ENCODE assay signal across 9 cellular contexts in the genomic region with DNA sequence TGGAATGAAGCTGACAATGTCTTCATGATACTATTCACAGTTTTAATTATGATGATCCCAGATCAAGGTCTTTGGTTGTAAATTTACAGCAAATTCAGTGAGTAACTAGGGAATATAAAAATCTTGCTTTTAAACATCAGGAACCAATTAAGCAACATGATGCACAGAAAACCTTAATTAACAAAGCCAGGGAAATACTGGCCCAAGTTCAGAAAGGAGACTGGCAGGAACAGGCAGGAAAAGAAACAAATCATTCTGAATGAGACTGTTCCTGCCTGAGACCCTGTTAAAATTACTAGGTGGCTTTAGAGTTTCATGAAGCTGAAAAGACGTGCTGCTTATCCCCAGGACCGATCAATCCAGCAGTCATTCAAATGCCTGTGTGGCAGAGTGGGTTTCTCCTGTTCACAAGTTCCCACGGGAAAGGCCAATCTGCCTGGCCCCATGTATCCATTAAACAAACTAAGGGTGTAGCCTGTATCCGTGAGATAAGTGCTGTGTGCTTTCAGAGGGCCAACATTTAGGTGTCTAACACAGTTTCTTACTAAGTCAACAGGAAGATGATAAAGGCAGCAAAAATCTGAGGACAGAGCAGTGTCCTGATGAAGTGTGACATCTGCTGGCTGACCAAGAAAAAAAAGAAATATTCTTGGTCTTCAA. TPM values are rescaled to one million over a fixed set of nuclear protein-coding genes. Genes with fewer than 3 reads are reported as not detected.
DNase-seq lines count a peak whose midpoint lies in the region; ATAC-seq and TF ChIP-seq lines count a peak whose summit lies in the region.
"Had no signal": no experiment of that assay in that cellular context is flagged by ENCODE, and none has a peak within 500 bp of the region (broad histone marks: within the 10 kb centered on the region; RNA-seq: fewer than 3 reads in every experiment).

No MANE protein-coding gene starts in this region.

- peaks cover 7 to 8% of the 10 kb centered on the region in 2 experiments for H3K36me3 ChIP-seq in trophoblast cell (ENCODE audit: control insufficient read depth in 1 of 2, insufficient read depth in 2 of 2, low read length in 2 of 2)

- H2BK120ac ChIP-seq in trophoblast cell (ENCODE audit: insufficient read depth, low read length, poor library complexity), result no peak overlapping the region

- ATAC-seq in SK-N-SH treated with all-trans-retinoic acid at 6 μM for 48 hours (peak; percentile 92), GM18505 (IDR thresholded peaks at IDR 0.05; ENCODE audit: unreplicated experiment) (no peak), GM21528 (IDR thresholded peaks at IDR 0.05; ENCODE audit: low FRiP score, unreplicated experiment) (no peak), GM18867 (IDR thresholded peaks at IDR 0.05; ENCODE audit: unreplicated experiment) (no peak)

- H3K14ac ChIP-seq in trophoblast cell (ENCODE audit: low read length), result no peak overlapping the region

- no peak overlapping the region for H2BK12ac ChIP-seq in trophoblast cell (ENCODE audit: low read length)

- H3K4me3 ChIP-seq in GM12864 (ENCODE audit: low read depth, low read length) (no peak overlapping the region), fibroblast of mammary gland (ENCODE audit: control insufficient read depth, low read depth, low read length) (no peak overlapping the region), trophoblast cell (ENCODE audit: low read depth, low read length) (no peak overlapping the region)

- H3K4me1 ChIP-seq in trophoblast cell (ENCODE audit: control insufficient read depth in 1 of 2, insufficient read depth in 2 of 2, low read length in 2 of 2), result no peaks in the 10 kb centered on the region

- TF ChIP-seq CTCF in GM12864 (IDR thresholded peaks at IDR 0.05; ENCODE audit: low read depth, low read length, missing control alignments), result peak; percentile 29
- peak; percentile 51 for TF ChIP-seq CTCF in fibroblast of mammary gland (conservative IDR thresholded peaks at IDR 0.05; ENCODE audit: control insufficient read depth, insufficient read depth, low read depth, low read length)

- no peak overlapping the region for H3K4me2 ChIP-seq in trophoblast cell (ENCODE audit: low read length)

- H4K91ac ChIP-seq in trophoblast cell (ENCODE audit: low read depth, low read length), result no peak overlapping the region

- no peak overlapping the region for H4K8ac ChIP-seq in trophoblast cell (ENCODE audit: low read depth, low read length)

- DNase-seq in 8988T, result peak; percentile 13
- DNase-seq in GM12864 (ENCODE audit: low read depth), result no peak
- DNase-seq in fibroblast of mammary gland (ENCODE audit: low read depth), result peak; percentile 85
- DNase-seq in trophoblast cell, result peak; percentile 7 to 56
- DNase-seq: stimulated activated naive B cell treated with anti-CD40 and anti-IgM and Interleukin-4, amounts not matched to agents 10 μg/mL and 1 μg/mL and 100 μg/mL, for 72 hours had no signal

- no peaks in the 10 kb centered on the region for H3K79me2 ChIP-seq in trophoblast cell (ENCODE audit: control insufficient read depth, insufficient read depth, low read length, poor library complexity)

- no peak for TF ChIP-seq POLR2A in GM18505 (IDR thresholded peaks at IDR 0.05; ENCODE audit: borderline replicate concordance, extremely low read depth, insufficient read depth, insufficient read length)

- no peak overlapping the region for H3K9ac ChIP-seq in trophoblast cell (ENCODE audit: low read length)

- no peak overlapping the region for H3K18ac ChIP-seq in trophoblast cell (ENCODE audit: low read length)

- H3K79me1 ChIP-seq in trophoblast cell (ENCODE audit: low read length), result no peaks in the 10 kb centered on the region

- H2AK5ac ChIP-seq in trophoblast cell (ENCODE audit: low read length), result no peak overlapping the region

- no peaks in the 10 kb centered on the region for H3K9me3 ChIP-seq in trophoblast cell (ENCODE audit: insufficient read depth, low read depth, low read length)

- H3K27ac ChIP-seq in trophoblast cell (ENCODE audit: low read depth, low read length), result no peak overlapping the region

- H3K27me3 ChIP-seq in trophoblast cell (ENCODE audit: insufficient read depth, low read length), result no peaks in the 10 kb centered on the region

- no peak overlapping the region for H2BK5ac ChIP-seq in trophoblast cell (ENCODE audit: low read depth, low read length, poor library complexity)

- H3K4ac ChIP-seq in trophoblast cell (ENCODE audit: low read depth, low read length), result no peak overlapping the region

- H2AFZ ChIP-seq in trophoblast cell (ENCODE audit: insufficient read depth, low read length, poor library complexity), result no peak overlapping the region

- no peak overlapping the region for H4K12ac ChIP-seq in trophoblast cell (ENCODE audit: low read depth, low read length)

- no peak overlapping the region for H3K23ac ChIP-seq in trophoblast cell (ENCODE audit: low read length)

- WGBS in trophoblast cell (ENCODE audit: extremely low coverage, insufficient coverage, insufficient read length), result no CpG with 5 or more reads among the region's 4 CpGs

TF ChIP-seq in SK-N-SH treated with all-trans-retinoic acid at 6 μM for 48 hours, 23 proteins besides CTCF, POLR2A, EP300 and RAD21:
- TF ChIP-seq, protein P1, sequence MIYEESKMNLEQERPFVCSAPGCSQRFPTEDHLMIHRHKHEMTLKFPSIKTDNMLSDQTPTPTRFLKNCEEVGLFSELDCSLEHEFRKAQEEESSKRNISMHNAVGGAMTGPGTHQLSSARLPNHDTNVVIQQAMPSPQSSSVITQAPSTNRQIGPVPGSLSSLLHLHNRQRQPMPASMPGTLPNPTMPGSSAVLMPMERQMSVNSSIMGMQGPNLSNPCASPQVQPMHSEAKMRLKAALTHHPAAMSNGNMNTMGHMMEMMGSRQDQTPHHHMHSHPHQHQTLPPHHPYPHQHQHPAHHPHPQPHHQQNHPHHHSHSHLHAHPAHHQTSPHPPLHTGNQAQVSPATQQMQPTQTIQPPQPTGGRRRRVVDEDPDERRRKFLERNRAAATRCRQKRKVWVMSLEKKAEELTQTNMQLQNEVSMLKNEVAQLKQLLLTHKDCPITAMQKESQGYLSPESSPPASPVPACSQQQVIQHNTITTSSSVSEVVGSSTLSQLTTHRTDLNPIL (CRISPR knock-in tag; IDR thresholded peaks at IDR 0.05; ENCODE audit: low read depth), result no peak
- TF ChIP-seq ESRRG (CRISPR knock-in tag; IDR thresholded peaks at IDR 0.05), result no peak
- TF ChIP-seq ZNF8 (CRISPR knock-in tag; IDR thresholded peaks at IDR 0.05), result no peak
- TF ChIP-seq GLIS3 (CRISPR knock-in tag; IDR thresholded peaks at IDR 0.05), result no peak
- peak; percentile 87 for TF ChIP-seq TCF4 (CRISPR knock-in tag; IDR thresholded peaks at IDR 0.05; ENCODE audit: borderline replicate concordance)
- TF ChIP-seq ISL1 (CRISPR knock-in tag; IDR thresholded peaks at IDR 0.05), result no peak
- 0 out of 2 replicates have a peak, but pooled peaks have one; percentile 36 for TF ChIP-seq TSHZ2 (CRISPR knock-in tag; IDR thresholded peaks at IDR 0.05)
- no peak for TF ChIP-seq ZNF70 (CRISPR knock-in tag; IDR thresholded peaks at IDR 0.05)
TF ChIP-seq in SK-N-SH treated with all-trans-retinoic acid at 6 μM for 48 hours: peak in this region for 2.

RNA-seq across cellular contexts. Expression of gene PUS7, which starts 34.4 kb away (rescaled TPM):
- polyA plus RNA-seq in trophoblast cell (2013), result 7.9 and 8.1 TPM in 2 replicates

RNA-seq across cellular contexts. Expression of gene RINT1, which starts 44.3 kb away (rescaled TPM):
- polyA plus RNA-seq in trophoblast cell (2013), result 14.2 and 15.1 TPM in 2 replicates
